1 cellular context compared by ENCODE assay signal in genomic region chr2:70248145-70248809, GRCh38.
TF ChIP-seq lines count a peak whose summit lies in the region.

A gene with protein sequence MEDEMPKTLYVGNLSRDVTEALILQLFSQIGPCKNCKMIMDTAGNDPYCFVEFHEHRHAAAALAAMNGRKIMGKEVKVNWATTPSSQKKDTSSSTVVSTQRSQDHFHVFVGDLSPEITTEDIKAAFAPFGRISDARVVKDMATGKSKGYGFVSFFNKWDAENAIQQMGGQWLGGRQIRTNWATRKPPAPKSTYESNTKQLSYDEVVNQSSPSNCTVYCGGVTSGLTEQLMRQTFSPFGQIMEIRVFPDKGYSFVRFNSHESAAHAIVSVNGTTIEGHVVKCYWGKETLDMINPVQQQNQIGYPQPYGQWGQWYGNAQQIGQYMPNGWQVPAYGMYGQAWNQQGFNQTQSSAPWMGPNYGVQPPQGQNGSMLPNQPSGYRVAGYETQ (minus strand): TSS chr2:70248628. CDS start chr2:70248430, 198 bp downstream.

TF ChIP-seq in HepG2, 621 proteins besides CTCF, POLR2A, EP300 and RAD21 (continued from another document and continues in another):
- no peak; the same call in 1 of the 2 replicates for TF ChIP-seq ZNF281 (CRISPR knock-in tag; IDR thresholded peaks at IDR 0.05; ENCODE audit: borderline replicate concordance)
- 0 out of 2 replicates have a peak, but pooled peaks have one; percentile 89 for TF ChIP-seq ZNF431 (CRISPR knock-in tag; IDR thresholded peaks at IDR 0.05; ENCODE audit: borderline replicate concordance, low read depth)
- no peak; the same call in 1 of the 2 replicates for TF ChIP-seq ZKSCAN1 (IDR thresholded peaks at IDR 0.05; ENCODE audit: low read length)
- peak; percentile 96; the same call in 1 of the 2 replicates for TF ChIP-seq GLI4 (CRISPR knock-in tag; IDR thresholded peaks at IDR 0.05; ENCODE audit: borderline replicate concordance)
- peak; percentile 57 for TF ChIP-seq RBM22 (optimal IDR thresholded peaks at IDR 0.05; ENCODE audit: low read length)
- 0 out of 2 replicates have a peak, but pooled peaks have one; percentile 63 for TF ChIP-seq MYPOP (CRISPR knock-in tag; IDR thresholded peaks at IDR 0.05)
- no peak for TF ChIP-seq PRMT3 (CRISPR knock-in tag; IDR thresholded peaks at IDR 0.05; ENCODE audit: borderline replicate concordance, low read depth)
- peak; percentile 81 for TF ChIP-seq EED (CRISPR knock-in tag; IDR thresholded peaks at IDR 0.05)
- peak; percentile 95 for TF ChIP-seq AKAP8 (CRISPR knock-in tag; IDR thresholded peaks at IDR 0.05)
- TF ChIP-seq FIP1L1 (IDR thresholded peaks at IDR 0.05; ENCODE audit: borderline replicate concordance, insufficient read depth, low read depth, low read length) = peak; percentile 97; the same call in 1 of the 2 replicates
- peak; percentile 92 for TF ChIP-seq NR2C2 (CRISPR knock-in tag; IDR thresholded peaks at IDR 0.05; ENCODE audit: borderline replicate concordance)
- no peak for TF ChIP-seq ZNF264 (CRISPR knock-in tag; IDR thresholded peaks at IDR 0.05)
- TF ChIP-seq TMF1 (CRISPR knock-in tag; IDR thresholded peaks at IDR 0.05; ENCODE audit: low read depth) = peak; percentile 64; the same call in 1 of the 2 replicates
- no peak; the same call in 1 of the 2 replicates for TF ChIP-seq ZBTB42 (CRISPR knock-in tag; IDR thresholded peaks at IDR 0.05)
- peak; percentile 84 for TF ChIP-seq MXD1 (CRISPR knock-in tag; IDR thresholded peaks at IDR 0.05)
- TF ChIP-seq ZNF337 (CRISPR knock-in tag; IDR thresholded peaks at IDR 0.05; ENCODE audit: borderline replicate concordance, low read depth) = no peak
- TF ChIP-seq SRY (CRISPR knock-in tag; IDR thresholded peaks at IDR 0.05) = peak; percentile 86
- no peak for TF ChIP-seq ZNF576 (CRISPR knock-in tag; IDR thresholded peaks at IDR 0.05)
- no peak for TF ChIP-seq ZNF546 (CRISPR knock-in tag; conservative IDR thresholded peaks at IDR 0.05)
- TF ChIP-seq ZNF333 (CRISPR knock-in tag; IDR thresholded peaks at IDR 0.05; ENCODE audit: borderline replicate concordance) = peak; percentile 55; the same call in 1 of the 2 replicates
- peak; percentile 56 for TF ChIP-seq ESRRA (CRISPR knock-in tag; IDR thresholded peaks at IDR 0.05; ENCODE audit: low read depth)
- no peak; the same call in 1 of the 2 replicates for TF ChIP-seq ZNF367 (CRISPR knock-in tag; IDR thresholded peaks at IDR 0.05; ENCODE audit: borderline replicate concordance)
- 0 out of 2 replicates have a peak, but pooled peaks have one; percentile 8 for TF ChIP-seq KIAA2018 (CRISPR knock-in tag; IDR thresholded peaks at IDR 0.05; ENCODE audit: borderline replicate concordance)
- TF ChIP-seq, protein P1, sequence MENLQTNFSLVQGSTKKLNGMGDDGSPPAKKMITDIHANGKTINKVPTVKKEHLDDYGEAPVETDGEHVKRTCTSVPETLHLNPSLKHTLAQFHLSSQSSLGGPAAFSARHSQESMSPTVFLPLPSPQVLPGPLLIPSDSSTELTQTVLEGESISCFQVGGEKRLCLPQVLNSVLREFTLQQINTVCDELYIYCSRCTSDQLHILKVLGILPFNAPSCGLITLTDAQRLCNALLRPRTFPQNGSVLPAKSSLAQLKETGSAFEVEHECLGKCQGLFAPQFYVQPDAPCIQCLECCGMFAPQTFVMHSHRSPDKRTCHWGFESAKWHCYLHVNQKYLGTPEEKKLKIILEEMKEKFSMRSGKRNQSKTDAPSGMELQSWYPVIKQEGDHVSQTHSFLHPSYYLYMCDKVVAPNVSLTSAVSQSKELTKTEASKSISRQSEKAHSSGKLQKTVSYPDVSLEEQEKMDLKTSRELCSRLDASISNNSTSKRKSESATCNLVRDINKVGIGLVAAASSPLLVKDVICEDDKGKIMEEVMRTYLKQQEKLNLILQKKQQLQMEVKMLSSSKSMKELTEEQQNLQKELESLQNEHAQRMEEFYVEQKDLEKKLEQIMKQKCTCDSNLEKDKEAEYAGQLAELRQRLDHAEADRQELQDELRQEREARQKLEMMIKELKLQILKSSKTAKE (CRISPR knock-in tag; IDR thresholded peaks at IDR 0.05; ENCODE audit: borderline replicate concordance) = no peak
- TF ChIP-seq PHF20 (CRISPR knock-in tag; IDR thresholded peaks at IDR 0.05) = peak; percentile 48; the same call in 1 of the 2 replicates
- TF ChIP-seq PHF5A (CRISPR knock-in tag; IDR thresholded peaks at IDR 0.05; ENCODE audit: low read depth, unreplicated experiment) = no peak
- 0 out of 2 replicates have a peak, but pooled peaks have one; percentile 62 for TF ChIP-seq NFATC3 (CRISPR knock-in tag; IDR thresholded peaks at IDR 0.05)
- TF ChIP-seq ZNF496 (CRISPR knock-in tag; IDR thresholded peaks at IDR 0.05; ENCODE audit: insufficient replicate concordance) = no peak
- TF ChIP-seq BRD4 (CRISPR knock-in tag; IDR thresholded peaks at IDR 0.05) = peak; percentile 97
- 0 out of 2 replicates have a peak, but pooled peaks have one; percentile 47 for TF ChIP-seq ZNF20 (CRISPR knock-in tag; IDR thresholded peaks at IDR 0.05)
- peak; percentile 74 for TF ChIP-seq FOXO1 (CRISPR knock-in tag; IDR thresholded peaks at IDR 0.05)
- TF ChIP-seq, protein P2, sequence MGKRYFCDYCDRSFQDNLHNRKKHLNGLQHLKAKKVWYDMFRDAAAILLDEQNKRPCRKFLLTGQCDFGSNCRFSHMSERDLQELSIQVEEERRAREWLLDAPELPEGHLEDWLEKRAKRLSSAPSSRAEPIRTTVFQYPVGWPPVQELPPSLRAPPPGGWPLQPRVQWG (CRISPR knock-in tag; IDR thresholded peaks at IDR 0.05; ENCODE audit: borderline replicate concordance, low read depth) = no peak
- peak; percentile 30; the same call in 1 of the 2 replicates for TF ChIP-seq NFKBIZ (CRISPR knock-in tag; IDR thresholded peaks at IDR 0.05)
- no peak for TF ChIP-seq ISX (CRISPR knock-in tag; conservative IDR thresholded peaks at IDR 0.05)
- no peak for TF ChIP-seq ZNF878 (CRISPR knock-in tag; IDR thresholded peaks at IDR 0.05)
- TF ChIP-seq ZNF710 (CRISPR knock-in tag; IDR thresholded peaks at IDR 0.05; ENCODE audit: borderline replicate concordance) = peak; percentile 66
- TF ChIP-seq YEATS2 (CRISPR knock-in tag; IDR thresholded peaks at IDR 0.05; ENCODE audit: borderline replicate concordance) = peak; percentile 81
- 0 out of 2 replicates have a peak, but pooled peaks have one; percentile 56 for TF ChIP-seq ZNF33A (CRISPR knock-in tag; IDR thresholded peaks at IDR 0.05; ENCODE audit: borderline replicate concordance)
- TF ChIP-seq ZNF850 (CRISPR knock-in tag; conservative IDR thresholded peaks at IDR 0.05) = peak; percentile 21; the same call in 1 of the 2 replicates
- TF ChIP-seq TFDP2 (CRISPR knock-in tag; IDR thresholded peaks at IDR 0.05) = peak; percentile 29; the same call in 1 of the 2 replicates
